ENCODE assay signal across 9 cellular contexts in the genomic region with DNA sequence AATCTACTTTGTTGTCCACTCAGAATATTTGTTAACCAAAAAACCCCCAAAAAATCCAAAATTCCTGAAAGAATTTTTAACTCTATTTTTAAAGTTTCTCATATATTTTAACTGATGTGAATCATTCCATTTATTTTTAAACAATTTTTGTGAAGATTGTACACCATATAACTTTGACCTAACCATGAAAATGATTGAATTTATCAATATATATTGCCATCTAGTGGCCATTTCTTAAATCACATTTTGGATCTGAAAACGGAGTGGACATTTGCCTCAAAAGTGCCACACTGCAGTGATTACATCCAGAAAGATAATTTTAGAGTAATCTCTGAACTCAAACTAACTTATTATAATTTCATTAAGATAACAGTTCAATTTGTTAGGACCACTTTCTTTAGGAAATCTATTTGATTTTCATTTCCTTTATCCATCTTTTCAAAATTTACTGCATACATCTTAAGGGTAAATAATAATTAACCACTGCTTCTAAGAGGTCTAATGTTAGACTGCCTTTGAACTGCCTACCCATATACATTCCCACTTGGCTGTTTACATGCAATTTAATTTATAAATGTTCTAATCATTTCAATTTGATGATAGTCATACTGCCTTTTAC.
DNase-seq lines count a peak whose midpoint lies in the region; ATAC-seq and TF ChIP-seq lines count a peak whose summit lies in the region.
"Had no signal": no experiment of that assay in that cellular context is flagged by ENCODE, and none has a peak within 500 bp of the region (broad histone marks: within the 10 kb centered on the region; RNA-seq: fewer than 3 reads in every experiment).

No MANE protein-coding gene starts in this region.

- peak; percentile 68 for DNase-seq in NCI-H2196 (lab: John Stamatoyannopoulos, UW; ENCODE audit: unreplicated experiment)
- DNase-seq in NCI-H2196 treated with DMSO at 0.1 percent for 48 hours (lab: John Stamatoyannopoulos, UW; ENCODE audit: unreplicated experiment) = no peak
- peak; percentile 29 for DNase-seq in NCI-H2227 treated with DMSO at 0.1 percent for 48 hours (lab: John Stamatoyannopoulos, UW)
- peak; percentile 5 for DNase-seq in cerebellum (ENCODE audit: low spot score)
- no peak for DNase-seq in activated T-helper 1 cell treated with anti-CD3 and anti-CD28 coated beads, Interleukin-12 subunit alpha, Interleukin-12 subunit beta, Interleukin-2, Interleukin-4 antibody, amounts not matched to agents 30 ng/mL and 10 ng/mL and 1 ng/mL, durations not matched to agents 14 hours and 24 hours and 36 hours (ENCODE audit: low spot score)
- DNase-seq in GM19240 (ENCODE audit: insufficient read length, low spot score) = no peak

- no peaks in the 10 kb centered on the region for H3K36me3 Mint-ChIP-seq in nephron (ENCODE audit: low read depth)
- H3K36me3 Mint-ChIP-seq in activated T-helper 1 cell treated with anti-CD3 and anti-CD28 coated beads, Interleukin-12 subunit alpha, Interleukin-12 subunit beta, Interleukin-2, Interleukin-4 antibody, amounts not matched to agents 30 ng/mL and 10 ng/mL and 1 ng/mL, durations not matched to agents 14 hours and 24 hours and 36 hours (ENCODE audit: low read depth) = no peaks in the 10 kb centered on the region
- H3K36me3 Mint-ChIP-seq: CD4-positive, CD25-positive, alpha-beta regulatory T cell had no signal

- peak; percentile 59 to 82 (median 65) for TF ChIP-seq CTCF in nephron (IDR thresholded peaks at IDR 0.05; ENCODE audit: unreplicated experiment in 3 of 3)

- H3K4me3 Mint-ChIP-seq in nephron = no peak overlapping the region
- no peak overlapping the region for H3K4me3 Mint-ChIP-seq in activated T-helper 1 cell treated with anti-CD3 and anti-CD28 coated beads, Interleukin-12 subunit alpha, Interleukin-12 subunit beta, Interleukin-2, Interleukin-4 antibody, amounts not matched to agents 30 ng/mL and 10 ng/mL and 1 ng/mL, durations not matched to agents 14 hours and 24 hours and 36 hours
- H3K4me3 Mint-ChIP-seq: CD4-positive, CD25-positive, alpha-beta regulatory T cell had no signal

- ATAC-seq in HG02798 (IDR thresholded peaks at IDR 0.05; ENCODE audit: poor library complexity, unreplicated experiment) = peak; percentile 73

- intact Hi-C loops in activated T-helper 1 cell treated with anti-CD3 and anti-CD28 coated beads, Interleukin-12 subunit alpha, Interleukin-12 subunit beta, Interleukin-2, Interleukin-4 antibody, amounts not matched to agents 30 ng/mL and 10 ng/mL and 1 ng/mL, durations not matched to agents 14 hours and 24 hours and 36 hours (cut with micrococcal nuclease) = no loop called here

- H3K27me3 Mint-ChIP-seq in nephron (ENCODE audit: low read depth) = no peaks in the 10 kb centered on the region
- H3K27me3 Mint-ChIP-seq in activated T-helper 1 cell treated with anti-CD3 and anti-CD28 coated beads, Interleukin-12 subunit alpha, Interleukin-12 subunit beta, Interleukin-2, Interleukin-4 antibody, amounts not matched to agents 30 ng/mL and 10 ng/mL and 1 ng/mL, durations not matched to agents 14 hours and 24 hours and 36 hours (ENCODE audit: insufficient read depth) = no peaks in the 10 kb centered on the region
- H3K27me3 Mint-ChIP-seq: CD4-positive, CD25-positive, alpha-beta regulatory T cell had no signal

- H3K4me1 Mint-ChIP-seq in nephron = peaks cover 6% of the 10 kb centered on the region
- no peaks in the 10 kb centered on the region for H3K4me1 Mint-ChIP-seq in activated T-helper 1 cell treated with anti-CD3 and anti-CD28 coated beads, Interleukin-12 subunit alpha, Interleukin-12 subunit beta, Interleukin-2, Interleukin-4 antibody, amounts not matched to agents 30 ng/mL and 10 ng/mL and 1 ng/mL, durations not matched to agents 14 hours and 24 hours and 36 hours (ENCODE audit: low read depth)
- H3K4me1 Mint-ChIP-seq: CD4-positive, CD25-positive, alpha-beta regulatory T cell had no signal

- H3K9me3 Mint-ChIP-seq in nephron = no peaks in the 10 kb centered on the region
- no peaks in the 10 kb centered on the region for H3K9me3 Mint-ChIP-seq in activated T-helper 1 cell treated with anti-CD3 and anti-CD28 coated beads, Interleukin-12 subunit alpha, Interleukin-12 subunit beta, Interleukin-2, Interleukin-4 antibody, amounts not matched to agents 30 ng/mL and 10 ng/mL and 1 ng/mL, durations not matched to agents 14 hours and 24 hours and 36 hours

- H3K27ac Mint-ChIP-seq in nephron = no peak overlapping the region
- no peak overlapping the region for H3K27ac Mint-ChIP-seq in activated T-helper 1 cell treated with anti-CD3 and anti-CD28 coated beads, Interleukin-12 subunit alpha, Interleukin-12 subunit beta, Interleukin-2, Interleukin-4 antibody, amounts not matched to agents 30 ng/mL and 10 ng/mL and 1 ng/mL, durations not matched to agents 14 hours and 24 hours and 36 hours
- H3K27ac Mint-ChIP-seq: CD4-positive, CD25-positive, alpha-beta regulatory T cell had no signal

Comparison
In these comparisons a context has a peak if more than half of its experiments do, and no peak if none do; other contexts are left out.
1. DNase-seq: peak in NCI-H2196 (single experiment), NCI-H2227 treated with DMSO at 0.1 percent for 48 hours (single experiment) and cerebellum (single experiment); none in NCI-H2196 treated with DMSO at 0.1 percent for 48 hours (single experiment), activated T-helper 1 cell treated with anti-CD3 and anti-CD28 coated beads, Interleukin-12 subunit alpha, Interleukin-12 subunit beta, Interleukin-2, Interleukin-4 antibody, amounts not matched to agents 30 ng/mL and 10 ng/mL and 1 ng/mL, durations not matched to agents 14 hours and 24 hours and 36 hours (single experiment) and GM19240 (single experiment).